Comparison of ENCODE assay signal across 9 cellular contexts in the genomic region with DNA sequence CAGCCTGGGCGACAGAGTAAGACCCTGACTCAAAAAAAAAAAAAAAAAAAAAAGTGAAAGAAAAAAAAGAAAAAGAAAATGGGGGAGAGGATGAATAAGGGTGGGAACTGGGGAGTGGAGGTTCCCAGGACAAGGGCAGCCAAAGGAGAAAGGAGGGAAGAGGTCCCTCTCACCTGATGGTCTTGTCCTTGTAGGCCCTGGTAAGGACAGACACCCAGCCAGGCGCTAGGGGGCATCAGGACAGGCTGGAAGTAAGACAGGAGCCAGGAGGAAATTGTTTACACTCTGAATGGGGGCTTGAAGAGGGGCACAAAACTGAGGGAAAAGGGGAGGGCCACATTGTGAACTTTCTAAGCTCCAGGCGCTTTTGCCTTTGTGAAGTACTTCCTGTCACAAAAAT.
DNase-seq lines count a peak whose midpoint lies in the region; TF ChIP-seq lines count a peak whose summit lies in the region.
"Had no signal": no experiment of that assay in that cellular context is flagged by ENCODE, and none has a peak within 500 bp of the region (broad histone marks: within the 10 kb centered on the region; RNA-seq: fewer than 3 reads in every experiment).

No MANE protein-coding gene starts in this region.

- H3K4me3 ChIP-seq in astrocyte of the spinal cord (ENCODE audit: low read depth, low read length) = no peak overlapping the region

- DNase-seq in NCI-H82 (lab: John Stamatoyannopoulos, UW) (peak; percentile 21), NCI-H82 treated with DMSO at 0.1 percent for 48 hours (lab: John Stamatoyannopoulos, UW; ENCODE audit: unreplicated experiment) (no peak), HUDEP-2 (lab: John Stamatoyannopoulos, UW; ENCODE audit: unreplicated experiment in 76 of 76) (peak in 51 of 76 experiments; percentile 13 to 71 (median 39)), astrocyte of the spinal cord (ENCODE audit: low read depth, low spot score) (no peak), AG20443 (ENCODE audit: low spot score) (no peak), C1 segment of cervical spinal cord (lab: John Stamatoyannopoulos, UW) (no peak), NCI-H446 treated with DMSO at 0.1 percent for 48 hours (lab: John Stamatoyannopoulos, UW) (no peak)
- DNase-seq: NCI-H1930 had no signal

- peaks cover 20% of the 10 kb centered on the region for H3K36me3 Mint-ChIP-seq in nephron (ENCODE audit: low read depth)

- peak overlapping the region; percentile 36 to 69 (median 62) for H3K4me3 Mint-ChIP-seq in nephron

- peaks cover 7% of the 10 kb centered on the region for H3K27me3 Mint-ChIP-seq in nephron (ENCODE audit: low read depth)

- no peak overlapping the region for H3K27ac Mint-ChIP-seq in nephron

- peak; percentile 51 for TF ChIP-seq CTCF in astrocyte of the spinal cord (IDR thresholded peaks at IDR 0.05; ENCODE audit: low read depth, low read length)
- peak; percentile 23 to 36 (median 27) for TF ChIP-seq CTCF in nephron (IDR thresholded peaks at IDR 0.05; ENCODE audit: unreplicated experiment in 3 of 3)

- in situ Hi-C loops in astrocyte of the spinal cord (cut with HindIII; ENCODE audit: low sequenced_read_pairs) = no loop called here

- no peaks in the 10 kb centered on the region for H3K9me3 Mint-ChIP-seq in nephron

- peaks cover 38% of the 10 kb centered on the region for H3K4me1 Mint-ChIP-seq in nephron

Comparison
In these comparisons a context has a peak if more than half of its experiments do, and no peak if none do; other contexts are left out.
1. DNase-seq: peak in NCI-H82 (single experiment) and HUDEP-2 (51 of 76); none in NCI-H82 treated with DMSO at 0.1 percent for 48 hours (single experiment), astrocyte of the spinal cord (single experiment), AG20443 (single experiment), C1 segment of cervical spinal cord (0 of 14) and NCI-H446 treated with DMSO at 0.1 percent for 48 hours (single experiment).